In the genomic region with DNA sequence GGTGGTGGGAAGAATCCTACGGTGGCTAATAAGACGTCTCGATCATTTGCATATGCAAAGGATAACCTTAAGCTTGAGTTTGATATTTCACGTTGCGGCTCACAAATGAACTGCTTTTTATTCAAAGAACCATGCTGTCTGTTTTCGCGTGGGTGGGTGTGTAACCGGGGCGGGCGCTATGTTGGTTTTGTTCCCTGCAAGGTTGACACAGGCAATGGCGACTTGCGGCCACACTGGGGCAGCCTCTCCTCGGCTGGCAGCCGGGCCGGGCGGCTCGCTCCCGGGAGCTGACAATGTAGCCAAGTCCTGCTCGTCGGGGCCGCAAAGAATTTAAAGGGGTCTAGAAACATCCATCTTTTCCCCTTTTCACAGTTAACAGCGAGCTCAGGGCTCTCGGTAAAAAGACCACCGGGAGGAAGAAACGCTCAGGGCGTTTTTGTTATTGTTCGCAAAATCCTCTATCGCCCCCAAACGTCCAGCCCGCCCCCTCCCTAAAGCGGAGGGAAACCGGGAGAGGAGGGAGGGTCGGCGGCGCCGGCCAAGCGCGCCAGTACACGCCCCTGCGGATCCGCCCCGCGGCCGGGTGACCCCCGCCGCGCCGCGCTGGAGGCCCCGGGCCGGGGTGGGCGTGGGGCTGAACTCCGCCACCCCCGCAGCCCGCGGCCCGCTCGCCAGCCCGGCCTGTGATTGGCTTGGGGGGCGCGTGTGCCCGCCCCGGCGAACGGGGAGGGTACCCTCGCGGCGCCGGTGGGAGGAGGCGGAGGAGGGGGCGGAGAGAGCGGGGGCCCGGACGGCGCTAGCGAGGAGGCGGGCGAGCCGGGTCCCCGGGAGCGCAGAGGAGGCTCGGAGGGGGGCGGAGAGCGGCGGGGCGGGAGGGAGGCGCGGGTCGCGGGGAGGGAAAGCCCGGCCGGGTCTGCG, we compare ENCODE assay signal across 8 cellular contexts. TPM values are rescaled to one million over a fixed set of nuclear protein-coding genes. Genes with fewer than 3 reads are reported as not detected.
DNase-seq lines count a peak whose midpoint lies in the region; ATAC-seq lines count a peak whose summit lies in the region.

A gene (plus strand): TSS at position 775 of the 918 bp plus-strand sequence. CDS start 435 bp downstream, outside the sequence.

- H3K27ac ChIP-seq in cingulate gyrus (ENCODE audit: low read depth, low read length), result peak within 1 kb of the TSS; percentile 79

- DNase-seq in AG20443 (ENCODE audit: low spot score), result peak; percentile 94
- peak; percentile 88 for DNase-seq in NCI-H345 treated with DMSO at 0.1 percent for 48 hours (lab: John Stamatoyannopoulos, UW; ENCODE audit: unreplicated experiment)
- peak; percentile 79 to 82 for DNase-seq in activated CD4-positive, alpha-beta T cell treated with anti-CD3 and anti-CD28 coated beads for 4 hours
- peak; percentile 88 to 89 for DNase-seq in left colon
- peak; percentile 51 to 75 (median 64) for DNase-seq in stimulated activated CD4-positive, alpha-beta T cell treated with anti-CD3 and anti-CD28 coated beads, Interleukin-1b, Interleukin-23, amount 100 ng/mL, for 24 hours (ENCODE audit: low read depth in 4 of 4, low spot score in 1 of 4)

- intact Hi-C loops in left colon (cut with DNase I, micrococcal nuclease), result loop anchor here (5.0 to 10.0 kb wide), 4 partner anchors 79 to 409 kb away; no protein-coding TSS in a partner anchor

- ATAC-seq in GM19035 (IDR thresholded peaks at IDR 0.05; ENCODE audit: unreplicated experiment) (peak; percentile 76), HG03342 (IDR thresholded peaks at IDR 0.05; ENCODE audit: unreplicated experiment) (peak; percentile 78), left colon (peak; percentile 73)

RNA-seq across cellular contexts. Expression of the gene that starts here (rescaled TPM):
- 100 to 1,000 TPM; 176 to 332 TPM for total RNA-seq in left colon

Comparison
In these comparisons a context has a peak if more than half of its experiments do, and no peak if none do; other contexts are left out.
1. Peak in every context shown above with its lines: DNase-seq, ATAC-seq and H3K27ac ChIP-seq.